ENCODE assay signal across 14 cellular contexts in the genomic region with DNA sequence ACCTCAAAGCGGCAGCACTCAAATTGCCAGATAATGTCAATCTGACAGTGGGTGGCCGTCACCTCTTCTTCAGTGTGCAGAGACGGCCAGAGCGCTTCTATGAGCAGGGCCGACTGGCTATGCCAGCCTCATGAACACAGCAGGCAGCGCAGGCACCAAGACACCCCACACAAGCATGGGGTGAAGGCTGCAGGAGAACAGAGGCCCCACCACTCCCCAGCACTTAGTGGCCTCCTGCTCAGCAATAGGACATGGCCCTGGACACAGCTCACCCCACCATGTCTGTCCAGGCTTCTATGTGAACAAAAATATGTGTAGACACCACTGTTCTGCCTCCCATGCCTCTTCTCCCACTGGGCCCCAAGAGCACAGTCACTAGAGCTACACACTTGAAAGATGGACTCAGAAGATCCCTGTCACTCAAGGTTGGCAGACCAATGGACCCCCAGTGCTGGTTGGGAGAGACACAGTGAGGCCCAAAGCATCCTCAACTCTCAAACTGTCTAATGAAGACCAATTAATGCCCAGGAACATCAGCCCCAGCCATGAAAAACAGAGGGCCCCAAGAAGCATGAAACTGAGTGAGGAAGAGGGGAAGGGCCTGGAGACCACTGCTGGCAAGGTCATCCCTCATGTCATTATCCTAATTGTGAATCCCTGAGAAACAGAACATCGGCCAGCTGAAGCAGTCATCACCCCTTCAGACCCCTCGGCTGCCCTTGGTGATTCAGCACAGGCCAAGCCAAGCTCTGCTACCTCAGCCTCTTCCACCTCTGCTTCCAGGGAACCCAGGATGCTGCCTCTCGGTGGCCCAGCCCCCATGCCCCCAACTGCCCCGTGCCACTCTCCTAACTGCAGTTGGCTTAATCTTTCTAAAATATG.
"Had no signal": no experiment of that assay in that cellular context is flagged by ENCODE, and none has a peak within 500 bp of the region (broad histone marks: within the 10 kb centered on the region; RNA-seq: fewer than 3 reads in every experiment).

No MANE protein-coding gene starts in this region.

- H3K9me3 ChIP-seq: esophagus squamous epithelium, SJSA1, thyroid gland had no signal

- DNase-seq: activated CD4-positive, CD25-positive, alpha-beta regulatory T cell treated with anti-CD3 and anti-CD28 coated beads, Interleukin-2, amount 50 U/mL, for 72 hours; activated naive CD8-positive, alpha-beta T cell treated with anti-CD3 and anti-CD28 coated beads for 36 hours; activated T-cell treated with anti-CD3 and anti-CD28 coated beads, Interleukin-2, amount 50 U/mL, for 1 hour; brain microvascular endothelial cell; cerebellar nuclear complex; esophagus squamous epithelium; foreskin fibroblast; stimulated activated CD4-positive, alpha-beta T cell treated with anti-CD3 and anti-CD28 coated beads, Interleukin-4, amount 100 ng/mL, for 24 hours; stimulated activated naive CD8-positive, alpha-beta T cell treated with anti-CD3 and anti-CD28 coated beads, Interleukin-15, amount 100 ng/mL, for 72 hours; T-helper 9 cell had no signal

- H3K4me1 ChIP-seq: esophagus squamous epithelium, SJSA1, thyroid gland had no signal

- H3K4me3 ChIP-seq: dorsolateral prefrontal cortex, esophagus squamous epithelium, SJSA1, thyroid gland had no signal

- H3K27me3 ChIP-seq: brain microvascular endothelial cell, dorsolateral prefrontal cortex, esophagus squamous epithelium, SJSA1, thyroid gland had no signal

- H3K36me3 ChIP-seq: brain microvascular endothelial cell, esophagus squamous epithelium, SJSA1, thyroid gland had no signal

- H3K27ac ChIP-seq: brain microvascular endothelial cell, esophagus squamous epithelium, SJSA1, thyroid gland had no signal

- ATAC-seq: natural killer cell treated with Interleukin-12 subunit alpha and Interleukin-12 subunit beta and Interleukin-15 and Interleukin-18, amount 100 ng/mL, for 72 hours; stimulated activated naive CD8-positive, alpha-beta T cell treated with anti-CD3 and anti-CD28 coated beads, Interleukin-15, amount 100 ng/mL, for 72 hours had no signal
